ENCODE assay signal across 10 cellular contexts in the genomic region with DNA sequence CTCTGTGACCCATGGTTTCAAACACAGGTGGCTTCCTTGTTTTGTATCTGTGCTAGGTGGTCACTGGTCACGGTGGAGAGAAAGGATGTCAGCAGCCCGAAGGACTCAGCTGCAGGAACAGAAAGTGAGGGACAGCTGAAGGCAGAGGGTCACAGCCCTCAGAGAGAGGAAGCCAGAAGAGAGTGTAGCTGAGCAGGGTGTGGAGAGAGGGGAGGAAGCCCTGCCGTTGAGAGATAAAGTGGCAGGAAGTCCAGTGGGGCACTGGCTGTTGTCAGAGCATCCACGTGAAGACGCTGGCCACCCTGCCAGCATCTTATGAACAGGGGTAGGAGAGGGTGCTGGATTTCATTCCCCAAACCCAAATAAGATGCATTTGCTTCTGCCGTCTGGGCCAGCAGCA. TPM values are rescaled to one million over a fixed set of nuclear protein-coding genes. Genes with fewer than 3 reads are reported as not detected.
DNase-seq lines count a peak whose midpoint lies in the region; ATAC-seq and TF ChIP-seq lines count a peak whose summit lies in the region.
"Had no signal": no experiment of that assay in that cellular context is flagged by ENCODE, and none has a peak within 500 bp of the region (broad histone marks: within the 10 kb centered on the region; RNA-seq: fewer than 3 reads in every experiment).

No MANE protein-coding gene starts in this region.

- POLR2A ChIA-PET in activated CD8-positive, alpha-beta T cell treated with anti-CD3 and anti-CD28 coated beads for 36 hours (lab: Charles Lee) = no interaction called here

- CTCF ChIA-PET in activated CD8-positive, alpha-beta T cell treated with anti-CD3 and anti-CD28 coated beads for 36 hours (lab: Charles Lee) = no interaction called here

- H3K27ac Mint-ChIP-seq in activated CD8-positive, alpha-beta T cell treated with anti-CD3 and anti-CD28 coated beads for 36 hours = peak overlapping the region; percentile 50
- no peak overlapping the region for H3K27ac Mint-ChIP-seq in mesothelial cell of epicardium

- H3K27ac ChIP-seq in right atrium auricular region = no peak overlapping the region
- H3K27ac ChIP-seq in right lobe of liver = peak overlapping the region in 1 of 3 donors; percentile 11
- H3K27ac ChIP-seq: pancreas had no signal

- intact Hi-C loops in Right ventricle myocardium superior (cut with DNase I) (no loop called here), right lobe of liver (cut with DNase I) (no loop called here)
- intact Hi-C loops in activated CD8-positive, alpha-beta T cell treated with anti-CD3 and anti-CD28 coated beads for 36 hours (cut with micrococcal nuclease) = no loop called here

- no peak overlapping the region for H3K4me3 ChIP-seq in right atrium auricular region
- H3K4me3 ChIP-seq in right lobe of liver = no peak overlapping the region
- H3K4me3 ChIP-seq: pancreas had no signal

- DNase-seq in Right ventricle myocardium superior = no peak
- no peak for DNase-seq in right atrium auricular region (ENCODE audit: low spot score)
- DNase-seq in activated CD8-positive, alpha-beta T cell treated with anti-CD3 and anti-CD28 coated beads for 36 hours = no peak
- peak in 1 of 3 donors; percentile 28 for DNase-seq in right lobe of liver
- DNase-seq in GM19238 (ENCODE audit: insufficient read length, low spot score) = no peak
- DNase-seq in COLO829 (ENCODE audit: low spot score) = no peak
- no peak for DNase-seq in mesothelial cell of epicardium (ENCODE audit: low spot score in 2 of 2, unreplicated experiment in 2 of 2)
- no peak for DNase-seq in NCI-H2107 treated with DMSO at 0.1 percent for 48 hours (lab: John Stamatoyannopoulos, UW; ENCODE audit: unreplicated experiment)
- DNase-seq: activated CD4-positive, alpha-beta T cell treated with anti-CD3 and anti-CD28 coated beads, Interleukin-2, amount 50 U/mL, for 48 hours; pancreas had no signal

- H3K9me3 ChIP-seq in right atrium auricular region (no peaks in the 10 kb centered on the region), right lobe of liver (no peaks in the 10 kb centered on the region)
- H3K9me3 ChIP-seq: pancreas had no signal

- TF ChIP-seq CTCF in right atrium auricular region (IDR thresholded peaks at IDR 0.05) (no peak), right lobe of liver (IDR thresholded peaks at IDR 0.05) (no peak), mesothelial cell of epicardium (IDR thresholded peaks at IDR 0.05; ENCODE audit: unreplicated experiment) (no peak)
- no peak for TF ChIP-seq CTCF in activated CD8-positive, alpha-beta T cell treated with anti-CD3 and anti-CD28 coated beads for 36 hours (IDR thresholded peaks at IDR 0.05)

- no peaks in the 10 kb centered on the region for H3K9me3 Mint-ChIP-seq in activated CD8-positive, alpha-beta T cell treated with anti-CD3 and anti-CD28 coated beads for 36 hours
- no peaks in the 10 kb centered on the region for H3K9me3 Mint-ChIP-seq in mesothelial cell of epicardium

- no peak for TF ChIP-seq POLR2A in right lobe of liver (IDR thresholded peaks at IDR 0.05)

- WGBS in right lobe of liver (ENCODE audit: insufficient coverage, low coverage, low lambda C conversion rate, missing lambda C conversion rate) = 45% methylated on average over 6 of the region's 6 CpGs

- H3K36me3 ChIP-seq in right atrium auricular region = peaks cover 3% of the 10 kb centered on the region
- peaks cover 0 to 3% (median 0%) of the 10 kb centered on the region in 4 donors for H3K36me3 ChIP-seq in right lobe of liver
- H3K36me3 ChIP-seq: pancreas had no signal

- ATAC-seq in Right ventricle myocardium superior (ENCODE audit: poor library complexity) (peak; percentile 49), right lobe of liver (peak; percentile 51 to 81 (median 68))
- ATAC-seq in activated CD8-positive, alpha-beta T cell treated with anti-CD3 and anti-CD28 coated beads for 36 hours = peak; percentile 42

- peaks cover 9% of the 10 kb centered on the region for H3K36me3 Mint-ChIP-seq in activated CD8-positive, alpha-beta T cell treated with anti-CD3 and anti-CD28 coated beads for 36 hours (ENCODE audit: low read depth)
- no peaks in the 10 kb centered on the region for H3K36me3 Mint-ChIP-seq in mesothelial cell of epicardium

- H3K27me3 ChIP-seq in right atrium auricular region (no peaks in the 10 kb centered on the region), right lobe of liver (no peaks in the 10 kb centered on the region)
- H3K27me3 ChIP-seq: pancreas had no signal

- H3K4me3 Mint-ChIP-seq in activated CD8-positive, alpha-beta T cell treated with anti-CD3 and anti-CD28 coated beads for 36 hours = no peak overlapping the region
- no peak overlapping the region for H3K4me3 Mint-ChIP-seq in mesothelial cell of epicardium

- H3K27me3 Mint-ChIP-seq in activated CD8-positive, alpha-beta T cell treated with anti-CD3 and anti-CD28 coated beads for 36 hours = no peaks in the 10 kb centered on the region
- H3K27me3 Mint-ChIP-seq in mesothelial cell of epicardium (ENCODE audit: low read depth) = peaks cover 17% of the 10 kb centered on the region

- peaks cover 0 to 25% of the 10 kb centered on the region in 2 donors for H3K4me1 ChIP-seq in right atrium auricular region
- H3K4me1 ChIP-seq in right lobe of liver = peaks cover 0 to 19% (median 8%) of the 10 kb centered on the region in 4 donors
- H3K4me1 ChIP-seq: pancreas had no signal

- H3K4me1 Mint-ChIP-seq in activated CD8-positive, alpha-beta T cell treated with anti-CD3 and anti-CD28 coated beads for 36 hours (ENCODE audit: low read depth) = peaks cover 15% of the 10 kb centered on the region
- peaks cover 29% of the 10 kb centered on the region for H3K4me1 Mint-ChIP-seq in mesothelial cell of epicardium

RNA-seq across cellular contexts. Expression of gene LIMD1, which starts 36.9 kb away (rescaled TPM):
- total RNA-seq in Right ventricle myocardium superior (31.9 TPM), right atrium auricular region (10 to 100 TPM; 15.8 to 19.4 TPM), right lobe of liver (10 to 100 TPM; 23.4 to 47.7 (median 31.0) TPM), mesothelial cell of epicardium (27.8 to 28.7 TPM (median 27.8 TPM) in 3 replicates)
- 10 to 100 TPM; 34.5 to 36.5 TPM for total RNA-seq in activated CD8-positive, alpha-beta T cell treated with anti-CD3 and anti-CD28 coated beads for 36 hours

RNA-seq across cellular contexts. Expression of gene SACM1L, which starts 57.7 kb away (rescaled TPM):
- 27.5 TPM for total RNA-seq in Right ventricle myocardium superior
- total RNA-seq in right atrium auricular region = 10 to 100 TPM; 16.6 to 18.7 TPM
- 10 to 100 TPM; 52.6 to 56.0 TPM for total RNA-seq in activated CD8-positive, alpha-beta T cell treated with anti-CD3 and anti-CD28 coated beads for 36 hours
- 10 to 100 TPM; 16.8 to 23.9 (median 21.5) TPM for total RNA-seq in right lobe of liver
- total RNA-seq in mesothelial cell of epicardium = 50.5 to 54.6 TPM (median 51.8 TPM) in 3 replicates
